Comparison of ENCODE assay signal across 8 cellular contexts in the genomic region with DNA sequence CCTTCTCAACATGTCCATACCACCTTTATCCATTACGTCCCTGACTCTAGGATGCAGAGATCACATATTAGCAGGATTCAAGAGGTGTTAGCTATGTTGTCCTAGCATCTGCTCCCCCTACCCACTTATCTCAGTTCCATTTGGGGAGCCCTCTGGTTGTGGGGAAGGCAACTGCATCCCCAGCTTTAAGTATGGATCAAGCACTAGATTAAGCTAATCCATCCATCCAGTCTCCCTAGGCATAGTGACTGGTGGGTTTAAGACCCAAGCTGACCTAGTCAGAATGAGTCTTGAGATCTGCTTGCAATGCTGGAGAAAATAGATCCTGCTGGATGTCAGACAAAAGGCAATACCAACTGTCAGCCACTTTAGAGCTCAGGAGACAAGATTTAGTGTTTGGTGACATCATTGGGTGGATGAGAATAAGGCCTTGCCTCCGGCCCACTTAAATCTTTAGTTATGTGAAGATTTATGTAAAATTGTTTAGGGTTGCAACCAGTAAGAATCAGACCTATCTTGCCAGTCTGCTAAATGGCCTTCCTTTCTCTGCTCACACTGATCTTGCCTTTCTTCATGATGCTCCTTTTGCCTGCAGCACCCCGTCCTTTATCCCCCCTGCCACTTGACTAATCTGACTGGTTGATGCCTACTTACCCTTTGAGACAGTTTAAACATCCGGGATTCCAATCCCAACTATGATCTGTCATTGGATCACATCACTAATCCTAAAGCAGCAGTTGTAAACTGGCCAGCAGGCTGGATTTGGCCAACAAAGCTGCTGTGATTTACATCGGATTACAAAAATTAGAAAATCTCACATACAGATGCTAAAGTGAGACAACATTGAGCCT.
DNase-seq lines count a peak whose midpoint lies in the region; ATAC-seq and TF ChIP-seq lines count a peak whose summit lies in the region.

No MANE protein-coding gene starts in this region.

- H3K36me3 ChIP-seq in ACC112 (ENCODE audit: insufficient read depth, low read length) (peaks cover 18% of the 10 kb centered on the region; the same call in 1 of the 2 replicates), SU-DHL-6 (ENCODE audit: low read length) (peaks cover 21% of the 10 kb centered on the region; the same call in 1 of the 2 replicates)

- 0 out of 2 replicates have a peak, but pooled peaks have one; percentile 24 for TF ChIP-seq CTCF in GM12875 (IDR thresholded peaks at IDR 0.05; ENCODE audit: borderline replicate concordance, insufficient read depth, low read depth, low read length)
- TF ChIP-seq CTCF in SU-DHL-6 (IDR thresholded peaks at IDR 0.05; ENCODE audit: insufficient read depth, low read length, poor library complexity, severe bottlenecking), result peak; percentile 16

- H3K79me2 ChIP-seq in ACC112 (ENCODE audit: control insufficient read depth, insufficient read depth, low read length, unreplicated experiment) (peaks cover 23% of the 10 kb centered on the region), SU-DHL-6 (ENCODE audit: insufficient read depth, low read length) (peaks cover 23% of the 10 kb centered on the region)

- H3K9me3 ChIP-seq in SU-DHL-6 (ENCODE audit: insufficient read depth, low read length), result no peaks in the 10 kb centered on the region

- peak overlapping the region; percentile 99; the same call in 1 of the 2 replicates for H3K4me3 ChIP-seq in ACC112 (ENCODE audit: low read depth, low read length)
- no peak overlapping the region for H3K4me3 ChIP-seq in GM12875 (ENCODE audit: low read depth, low read length)
- no peak overlapping the region for H3K4me3 ChIP-seq in SU-DHL-6 (ENCODE audit: insufficient read depth, low read length, poor library complexity, severe bottlenecking)

- peak overlapping the region; percentile 91 for H3K4me2 ChIP-seq in SU-DHL-6 (ENCODE audit: low read depth, low read length, poor library complexity, severe bottlenecking)

- H3F3A ChIP-seq in SU-DHL-6 (ENCODE audit: insufficient read depth), result peaks cover 55% of the 10 kb centered on the region

- peak; percentile 17 for DNase-seq in glomerular visceral epithelial cell (ENCODE audit: extremely low spot score)
- no peak for DNase-seq in SHP77 (lab: John Stamatoyannopoulos, UW)
- DNase-seq in NK-92 (lab: John Stamatoyannopoulos, UW; ENCODE audit: unreplicated experiment), result no peak
- no peak for DNase-seq in caudate nucleus (lab: John Stamatoyannopoulos, UW)

- ATAC-seq in GM21723 (IDR thresholded peaks at IDR 0.05; ENCODE audit: unreplicated experiment), result no peak

- H3K27me3 ChIP-seq in ACC112 (ENCODE audit: insufficient read depth, low read length) (no peaks in the 10 kb centered on the region), SU-DHL-6 (ENCODE audit: low read length) (no peaks in the 10 kb centered on the region)

- no peaks in the 10 kb centered on the region for H3K9me2 ChIP-seq in SU-DHL-6 (replicated peaks; ENCODE audit: insufficient read depth, low read length)

- H2AFZ ChIP-seq in ACC112 (ENCODE audit: low read length, unreplicated experiment) (no peak overlapping the region), SU-DHL-6 (ENCODE audit: low read depth, low read length, severe bottlenecking) (no peak overlapping the region)

- peaks cover 21% of the 10 kb centered on the region for H3K4me1 ChIP-seq in ACC112 (ENCODE audit: control insufficient read depth, insufficient read depth, low read length, unreplicated experiment)

- 0 out of 2 replicates have a peak, but pooled peaks cover 7% of the 10 kb centered on the region for H4K20me1 ChIP-seq in SU-DHL-6 (ENCODE audit: low read depth, low read length)

- H3K27ac ChIP-seq in ACC112 (ENCODE audit: low read depth, low read length) (0 out of 2 replicates have a peak overlapping the region, but pooled peaks have one; percentile 100), SU-DHL-6 (ENCODE audit: low read depth, low read length) (peak overlapping the region; percentile 37; the same call in 1 of the 2 replicates), caudate nucleus (ENCODE audit: low read depth, low read length) (no peak overlapping the region)

- H3K9ac ChIP-seq in SU-DHL-6 (ENCODE audit: low read length), result no peak overlapping the region
